8 cellular contexts compared by ENCODE assay signal in genomic region chr5:93078082-93079038, GRCh38.
A peak's percentile ranks its signal among the peaks of the same experiment; 100 is the strongest.
DNase-seq lines count a peak whose midpoint lies in the region; ATAC-seq and TF ChIP-seq lines count a peak whose summit lies in the region.

No MANE protein-coding gene starts in this region.

- H3K27ac ChIP-seq in adrenal gland = peak overlapping the region in 3 of 5 donors; percentile 20 to 76 (median 45)
- H3K27ac ChIP-seq in substantia nigra (ENCODE audit: low read depth, low read length, poor library complexity, severe bottlenecking) = no peak overlapping the region

- DNase-seq in EH (ENCODE audit: low read depth) (peak; percentile 99), HT-29 (ENCODE audit: low spot score) (peak; percentile 96), adrenal gland (peak; percentile 86 to 95 (median 92)), iris pigment epithelial cell (ENCODE audit: low read depth) (peak; percentile 92), substantia nigra (lab: John Stamatoyannopoulos, UW) (peak in 38 of 49 donors; percentile 2 to 83 (median 26)), NCI-H345 treated with DMSO at 0.1 percent for 48 hours (lab: John Stamatoyannopoulos, UW; ENCODE audit: unreplicated experiment) (no peak)
- no peak for DNase-seq in activated CD4-positive, CD25-positive, alpha-beta regulatory T cell (lab: John Stamatoyannopoulos, UW)

- H3K36me3 ChIP-seq in adrenal gland (replicated peaks in 1 of 2) = no peaks in the 10 kb centered on the region

- TF ChIP-seq POLR2A in adrenal gland (IDR thresholded peaks at IDR 0.05) = peak in 1 of 2 donors; percentile 47

- intact Hi-C loops in adrenal gland (cut with DNase I) = no loop called here

- TF ChIP-seq CTCF in adrenal gland (IDR thresholded peaks at IDR 0.05) = no peak

- H3K4me1 ChIP-seq in adrenal gland (replicated peaks in 1 of 2) = peaks cover 0 to 10% of the 10 kb centered on the region in 2 donors

- 15 to 21% (median 20%) methylated on average over 11 of the region's 11 CpGs for WGBS in adrenal gland, 4 donors

- no peaks in the 10 kb centered on the region for H3K27me3 ChIP-seq in adrenal gland

- H3K9me3 ChIP-seq in adrenal gland (replicated peaks in 1 of 3) = no peaks in the 10 kb centered on the region

- H3K4me3 ChIP-seq in adrenal gland = peak overlapping the region in 1 of 4 donors; percentile 9

- peak; percentile 80 for ATAC-seq in GM21529 (IDR thresholded peaks at IDR 0.05; ENCODE audit: unreplicated experiment)

Comparison
In these comparisons a context has a peak if more than half of its experiments do, and no peak if none do; other contexts are left out.
1. DNase-seq: peak in EH (single experiment), HT-29 (single experiment), adrenal gland (7 of 7), iris pigment epithelial cell (single experiment) and substantia nigra (38 of 49); none in activated CD4-positive, CD25-positive, alpha-beta regulatory T cell (0 of 4) and NCI-H345 treated with DMSO at 0.1 percent for 48 hours (single experiment).